1 cellular context compared by ENCODE assay signal in the genomic region with DNA sequence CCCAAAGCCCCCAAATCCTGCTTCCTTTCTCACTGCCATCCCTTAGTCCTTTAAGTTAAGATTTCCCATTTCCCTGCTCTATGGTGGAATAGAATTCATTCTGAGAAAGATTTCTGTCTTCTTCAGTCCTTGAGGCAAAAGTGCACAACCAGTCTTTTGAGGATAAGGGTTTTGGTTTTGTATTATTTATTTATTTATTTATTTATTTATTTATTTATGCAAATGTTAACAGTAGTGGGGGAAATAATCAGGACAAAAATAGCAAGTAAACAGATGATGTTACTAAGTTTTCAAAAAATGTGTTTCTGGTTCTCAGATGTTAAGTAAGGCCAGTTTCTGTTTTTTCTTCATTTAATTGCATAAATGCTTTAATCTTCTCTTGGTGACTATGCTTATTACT.
TF ChIP-seq lines count a peak whose summit lies in the region.

No MANE protein-coding gene starts in this region.

TF ChIP-seq in HEK293, 187 proteins besides CTCF, POLR2A, EP300 and RAD21 (continued from another document):
- TF ChIP-seq, protein P1, sequence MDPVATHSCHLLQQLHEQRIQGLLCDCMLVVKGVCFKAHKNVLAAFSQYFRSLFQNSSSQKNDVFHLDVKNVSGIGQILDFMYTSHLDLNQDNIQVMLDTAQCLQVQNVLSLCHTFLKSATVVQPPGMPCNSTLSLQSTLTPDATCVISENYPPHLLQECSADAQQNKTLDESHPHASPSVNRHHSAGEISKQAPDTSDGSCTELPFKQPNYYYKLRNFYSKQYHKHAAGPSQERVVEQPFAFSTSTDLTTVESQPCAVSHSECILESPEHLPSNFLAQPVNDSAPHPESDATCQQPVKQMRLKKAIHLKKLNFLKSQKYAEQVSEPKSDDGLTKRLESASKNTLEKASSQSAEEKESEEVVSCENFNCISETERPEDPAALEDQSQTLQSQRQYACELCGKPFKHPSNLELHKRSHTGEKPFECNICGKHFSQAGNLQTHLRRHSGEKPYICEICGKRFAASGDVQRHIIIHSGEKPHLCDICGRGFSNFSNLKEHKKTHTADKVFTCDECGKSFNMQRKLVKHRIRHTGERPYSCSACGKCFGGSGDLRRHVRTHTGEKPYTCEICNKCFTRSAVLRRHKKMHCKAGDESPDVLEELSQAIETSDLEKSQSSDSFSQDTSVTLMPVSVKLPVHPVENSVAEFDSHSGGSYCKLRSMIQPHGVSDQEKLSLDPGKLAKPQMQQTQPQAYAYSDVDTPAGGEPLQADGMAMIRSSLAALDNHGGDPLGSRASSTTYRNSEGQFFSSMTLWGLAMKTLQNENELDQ (tag by site-specific recombination; IDR thresholded peaks at IDR 0.05; ENCODE audit: low read depth) = no peak
- TF ChIP-seq ZNF404 (tag by site-specific recombination; IDR thresholded peaks at IDR 0.05) (peak; percentile 48; the same call in 1 of the 2 replicates), ZNF701 (tag by site-specific recombination; IDR thresholded peaks at IDR 0.05) (no peak), ZNF202 (tag by site-specific recombination; IDR thresholded peaks at IDR 0.05; ENCODE audit: borderline replicate concordance) (0 out of 2 replicates have a peak, but pooled peaks have one; percentile 49), WT1 (tag by site-specific recombination; IDR thresholded peaks at IDR 0.05) (no peak), ZNF394 (tag by site-specific recombination; IDR thresholded peaks at IDR 0.05; ENCODE audit: borderline replicate concordance) (peak; percentile 84; the same call in 1 of the 2 replicates), ZNF302 (tag by site-specific recombination; IDR thresholded peaks at IDR 0.05; ENCODE audit: low read depth) (no peak), ZNF112 (tag by site-specific recombination; IDR thresholded peaks at IDR 0.05) (no peak), RBAK (tag by site-specific recombination; IDR thresholded peaks at IDR 0.05) (no peak)
- TF ChIP-seq, protein P2, sequence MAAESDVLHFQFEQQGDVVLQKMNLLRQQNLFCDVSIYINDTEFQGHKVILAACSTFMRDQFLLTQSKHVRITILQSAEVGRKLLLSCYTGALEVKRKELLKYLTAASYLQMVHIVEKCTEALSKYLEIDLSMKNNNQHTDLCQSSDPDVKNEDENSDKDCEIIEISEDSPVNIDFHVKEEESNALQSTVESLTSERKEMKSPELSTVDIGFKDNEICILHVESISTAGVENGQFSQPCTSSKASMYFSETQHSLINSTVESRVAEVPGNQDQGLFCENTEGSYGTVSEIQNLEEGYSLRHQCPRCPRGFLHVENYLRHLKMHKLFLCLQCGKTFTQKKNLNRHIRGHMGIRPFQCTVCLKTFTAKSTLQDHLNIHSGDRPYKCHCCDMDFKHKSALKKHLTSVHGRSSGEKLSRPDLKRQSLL (tag by site-specific recombination; IDR thresholded peaks at IDR 0.05) = no peak
- TF ChIP-seq, protein P3, sequence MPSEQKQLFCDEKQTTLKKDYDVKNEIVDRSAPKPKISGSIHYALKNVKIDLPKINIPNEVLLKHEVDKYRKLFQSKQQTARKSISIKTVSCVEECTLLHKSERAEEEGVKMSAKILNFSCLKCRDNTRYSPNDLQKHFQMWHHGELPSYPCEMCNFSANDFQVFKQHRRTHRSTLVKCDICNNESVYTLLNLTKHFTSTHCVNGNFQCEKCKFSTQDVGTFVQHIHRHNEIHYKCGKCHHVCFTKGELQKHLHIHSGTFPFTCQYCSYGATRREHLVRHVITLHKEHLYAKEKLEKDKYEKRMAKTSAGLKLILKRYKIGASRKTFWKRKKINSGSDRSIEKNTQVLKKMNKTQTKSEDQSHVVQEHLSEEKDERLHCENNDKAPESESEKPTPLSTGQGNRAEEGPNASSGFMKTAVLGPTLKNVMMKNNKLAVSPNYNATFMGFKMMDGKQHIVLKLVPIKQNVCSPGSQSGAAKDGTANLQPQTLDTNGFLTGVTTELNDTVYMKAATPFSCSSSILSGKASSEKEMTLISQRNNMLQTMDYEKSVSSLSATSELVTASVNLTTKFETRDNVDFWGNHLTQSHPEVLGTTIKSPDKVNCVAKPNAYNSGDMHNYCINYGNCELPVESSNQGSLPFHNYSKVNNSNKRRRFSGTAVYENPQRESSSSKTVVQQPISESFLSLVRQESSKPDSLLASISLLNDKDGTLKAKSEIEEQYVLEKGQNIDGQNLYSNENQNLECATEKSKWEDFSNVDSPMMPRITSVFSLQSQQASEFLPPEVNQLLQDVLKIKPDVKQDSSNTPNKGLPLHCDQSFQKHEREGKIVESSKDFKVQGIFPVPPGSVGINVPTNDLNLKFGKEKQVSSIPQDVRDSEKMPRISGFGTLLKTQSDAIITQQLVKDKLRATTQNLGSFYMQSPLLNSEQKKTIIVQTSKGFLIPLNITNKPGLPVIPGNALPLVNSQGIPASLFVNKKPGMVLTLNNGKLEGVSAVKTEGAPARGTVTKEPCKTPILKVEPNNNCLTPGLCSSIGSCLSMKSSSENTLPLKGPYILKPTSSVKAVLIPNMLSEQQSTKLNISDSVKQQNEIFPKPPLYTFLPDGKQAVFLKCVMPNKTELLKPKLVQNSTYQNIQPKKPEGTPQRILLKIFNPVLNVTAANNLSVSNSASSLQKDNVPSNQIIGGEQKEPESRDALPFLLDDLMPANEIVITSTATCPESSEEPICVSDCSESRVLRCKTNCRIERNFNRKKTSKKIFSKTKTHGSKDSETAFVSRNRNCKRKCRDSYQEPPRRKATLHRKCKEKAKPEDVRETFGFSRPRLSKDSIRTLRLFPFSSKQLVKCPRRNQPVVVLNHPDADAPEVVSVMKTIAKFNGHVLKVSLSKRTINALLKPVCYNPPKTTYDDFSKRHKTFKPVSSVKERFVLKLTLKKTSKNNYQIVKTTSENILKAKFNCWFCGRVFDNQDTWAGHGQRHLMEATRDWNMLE (tag by site-specific recombination; conservative IDR thresholded peaks at IDR 0.05; ENCODE audit: low read depth) = peak; percentile 78
